In the genomic region with DNA sequence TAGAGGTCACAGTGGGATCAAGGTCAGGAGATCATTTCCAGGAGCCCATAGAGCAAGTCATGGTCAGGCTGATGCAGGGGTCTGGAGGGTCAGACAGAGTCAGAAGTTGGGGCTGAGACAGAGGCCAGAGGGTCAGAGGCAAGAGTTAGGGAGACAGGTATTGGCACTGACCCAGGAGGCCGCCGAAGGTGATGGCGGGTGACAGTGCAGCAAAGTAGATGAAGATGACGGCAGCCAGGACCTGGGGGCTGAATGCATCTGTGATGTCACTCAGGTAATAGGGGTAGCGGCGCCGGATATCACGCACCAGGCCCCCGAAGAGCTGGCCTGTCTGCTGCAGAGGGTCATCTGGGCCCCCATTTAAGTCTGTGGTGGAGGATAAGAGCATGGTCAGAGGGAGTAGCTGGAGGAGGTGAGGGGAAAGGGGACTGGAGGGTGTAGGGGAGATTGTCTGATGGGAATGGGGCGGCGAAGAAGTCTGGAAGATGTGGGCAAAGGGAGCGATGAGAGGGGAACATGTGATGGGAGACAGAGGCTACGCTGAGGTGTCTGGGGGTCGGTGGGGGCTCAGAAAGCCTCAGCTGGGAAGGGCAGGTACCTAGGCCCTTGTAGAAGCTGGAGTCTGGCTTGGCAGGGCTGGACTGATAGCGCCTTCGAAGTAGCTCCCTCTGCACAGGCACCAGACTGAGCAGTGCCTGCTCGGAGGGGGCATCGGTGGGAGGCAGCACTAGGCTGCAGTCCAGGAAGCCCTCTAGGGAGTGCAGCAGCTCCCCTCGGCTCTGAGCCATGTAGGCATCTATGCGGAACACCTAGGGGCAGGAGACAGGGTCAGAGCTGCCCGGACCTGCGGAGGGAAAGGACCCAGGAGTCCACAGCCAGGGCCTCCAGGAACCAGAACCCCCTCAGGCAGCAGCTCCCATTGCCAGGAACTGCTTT, we compare ENCODE assay signal across 2 cellular contexts.
A peak's percentile ranks its signal among the peaks of the same experiment; 100 is the strongest.
TF ChIP-seq lines count a peak whose summit lies in the region.

No MANE protein-coding gene starts in this region.

TF ChIP-seq in HEK293, 187 proteins besides CTCF, POLR2A, EP300 and RAD21:
- TF ChIP-seq ZNF658 (tag by site-specific recombination; IDR thresholded peaks at IDR 0.05) (no peak), ZNF394 (tag by site-specific recombination; IDR thresholded peaks at IDR 0.05; ENCODE audit: borderline replicate concordance) (peak; percentile 65; the same call in 1 of the 2 replicates), ZNF629 (tag by site-specific recombination; IDR thresholded peaks at IDR 0.05) (no peak), GLIS1 (tag by site-specific recombination; IDR thresholded peaks at IDR 0.05) (peak; percentile 46), ZNF501 (tag by site-specific recombination; IDR thresholded peaks at IDR 0.05) (no peak)
- TF ChIP-seq, protein P1, sequence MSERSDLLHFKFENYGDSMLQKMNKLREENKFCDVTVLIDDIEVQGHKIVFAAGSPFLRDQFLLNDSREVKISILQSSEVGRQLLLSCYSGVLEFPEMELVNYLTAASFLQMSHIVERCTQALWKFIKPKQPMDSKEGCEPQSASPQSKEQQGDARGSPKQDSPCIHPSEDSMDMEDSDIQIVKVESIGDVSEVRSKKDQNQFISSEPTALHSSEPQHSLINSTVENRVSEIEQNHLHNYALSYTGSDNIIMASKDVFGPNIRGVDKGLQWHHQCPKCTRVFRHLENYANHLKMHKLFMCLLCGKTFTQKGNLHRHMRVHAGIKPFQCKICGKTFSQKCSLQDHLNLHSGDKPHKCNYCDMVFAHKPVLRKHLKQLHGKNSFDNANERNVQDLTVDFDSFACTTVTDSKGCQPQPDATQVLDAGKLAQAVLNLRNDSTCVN (tag by site-specific recombination; optimal IDR thresholded peaks at IDR 0.05): no peak
- TF ChIP-seq, protein P2, sequence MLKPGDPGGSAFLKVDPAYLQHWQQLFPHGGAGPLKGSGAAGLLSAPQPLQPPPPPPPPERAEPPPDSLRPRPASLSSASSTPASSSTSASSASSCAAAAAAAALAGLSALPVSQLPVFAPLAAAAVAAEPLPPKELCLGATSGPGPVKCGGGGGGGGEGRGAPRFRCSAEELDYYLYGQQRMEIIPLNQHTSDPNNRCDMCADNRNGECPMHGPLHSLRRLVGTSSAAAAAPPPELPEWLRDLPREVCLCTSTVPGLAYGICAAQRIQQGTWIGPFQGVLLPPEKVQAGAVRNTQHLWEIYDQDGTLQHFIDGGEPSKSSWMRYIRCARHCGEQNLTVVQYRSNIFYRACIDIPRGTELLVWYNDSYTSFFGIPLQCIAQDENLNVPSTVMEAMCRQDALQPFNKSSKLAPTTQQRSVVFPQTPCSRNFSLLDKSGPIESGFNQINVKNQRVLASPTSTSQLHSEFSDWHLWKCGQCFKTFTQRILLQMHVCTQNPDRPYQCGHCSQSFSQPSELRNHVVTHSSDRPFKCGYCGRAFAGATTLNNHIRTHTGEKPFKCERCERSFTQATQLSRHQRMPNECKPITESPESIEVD (tag by site-specific recombination; IDR thresholded peaks at IDR 0.05): no peak

TF ChIP-seq in K562, 482 proteins besides CTCF, POLR2A, EP300 and RAD21:
- TF ChIP-seq, protein P3, sequence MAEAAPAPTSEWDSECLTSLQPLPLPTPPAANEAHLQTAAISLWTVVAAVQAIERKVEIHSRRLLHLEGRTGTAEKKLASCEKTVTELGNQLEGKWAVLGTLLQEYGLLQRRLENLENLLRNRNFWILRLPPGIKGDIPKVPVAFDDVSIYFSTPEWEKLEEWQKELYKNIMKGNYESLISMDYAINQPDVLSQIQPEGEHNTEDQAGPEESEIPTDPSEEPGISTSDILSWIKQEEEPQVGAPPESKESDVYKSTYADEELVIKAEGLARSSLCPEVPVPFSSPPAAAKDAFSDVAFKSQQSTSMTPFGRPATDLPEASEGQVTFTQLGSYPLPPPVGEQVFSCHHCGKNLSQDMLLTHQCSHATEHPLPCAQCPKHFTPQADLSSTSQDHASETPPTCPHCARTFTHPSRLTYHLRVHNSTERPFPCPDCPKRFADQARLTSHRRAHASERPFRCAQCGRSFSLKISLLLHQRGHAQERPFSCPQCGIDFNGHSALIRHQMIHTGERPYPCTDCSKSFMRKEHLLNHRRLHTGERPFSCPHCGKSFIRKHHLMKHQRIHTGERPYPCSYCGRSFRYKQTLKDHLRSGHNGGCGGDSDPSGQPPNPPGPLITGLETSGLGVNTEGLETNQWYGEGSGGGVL (CRISPR knock-in tag; IDR thresholded peaks at IDR 0.05): no peak
- TF ChIP-seq, protein P4, sequence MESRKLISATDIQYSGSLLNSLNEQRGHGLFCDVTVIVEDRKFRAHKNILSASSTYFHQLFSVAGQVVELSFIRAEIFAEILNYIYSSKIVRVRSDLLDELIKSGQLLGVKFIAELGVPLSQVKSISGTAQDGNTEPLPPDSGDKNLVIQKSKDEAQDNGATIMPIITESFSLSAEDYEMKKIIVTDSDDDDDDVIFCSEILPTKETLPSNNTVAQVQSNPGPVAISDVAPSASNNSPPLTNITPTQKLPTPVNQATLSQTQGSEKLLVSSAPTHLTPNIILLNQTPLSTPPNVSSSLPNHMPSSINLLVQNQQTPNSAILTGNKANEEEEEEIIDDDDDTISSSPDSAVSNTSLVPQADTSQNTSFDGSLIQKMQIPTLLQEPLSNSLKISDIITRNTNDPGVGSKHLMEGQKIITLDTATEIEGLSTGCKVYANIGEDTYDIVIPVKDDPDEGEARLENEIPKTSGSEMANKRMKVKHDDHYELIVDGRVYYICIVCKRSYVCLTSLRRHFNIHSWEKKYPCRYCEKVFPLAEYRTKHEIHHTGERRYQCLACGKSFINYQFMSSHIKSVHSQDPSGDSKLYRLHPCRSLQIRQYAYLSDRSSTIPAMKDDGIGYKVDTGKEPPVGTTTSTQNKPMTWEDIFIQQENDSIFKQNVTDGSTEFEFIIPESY (CRISPR knock-in tag; IDR thresholded peaks at IDR 0.05): peak; percentile 57
- peak; percentile 15; the same call in 1 of the 2 replicates for TF ChIP-seq CBFA2T3 (IDR thresholded peaks at IDR 0.05)
- TF ChIP-seq ESRRA (IDR thresholded peaks at IDR 0.05; ENCODE audit: borderline replicate concordance, low read depth): peak; percentile 17; the same call in 1 of the 2 replicates
- peak; percentile 70 for TF ChIP-seq NFIC (IDR thresholded peaks at IDR 0.05)
